ENCODE assay signal across 1 cellular context in the genomic region with DNA sequence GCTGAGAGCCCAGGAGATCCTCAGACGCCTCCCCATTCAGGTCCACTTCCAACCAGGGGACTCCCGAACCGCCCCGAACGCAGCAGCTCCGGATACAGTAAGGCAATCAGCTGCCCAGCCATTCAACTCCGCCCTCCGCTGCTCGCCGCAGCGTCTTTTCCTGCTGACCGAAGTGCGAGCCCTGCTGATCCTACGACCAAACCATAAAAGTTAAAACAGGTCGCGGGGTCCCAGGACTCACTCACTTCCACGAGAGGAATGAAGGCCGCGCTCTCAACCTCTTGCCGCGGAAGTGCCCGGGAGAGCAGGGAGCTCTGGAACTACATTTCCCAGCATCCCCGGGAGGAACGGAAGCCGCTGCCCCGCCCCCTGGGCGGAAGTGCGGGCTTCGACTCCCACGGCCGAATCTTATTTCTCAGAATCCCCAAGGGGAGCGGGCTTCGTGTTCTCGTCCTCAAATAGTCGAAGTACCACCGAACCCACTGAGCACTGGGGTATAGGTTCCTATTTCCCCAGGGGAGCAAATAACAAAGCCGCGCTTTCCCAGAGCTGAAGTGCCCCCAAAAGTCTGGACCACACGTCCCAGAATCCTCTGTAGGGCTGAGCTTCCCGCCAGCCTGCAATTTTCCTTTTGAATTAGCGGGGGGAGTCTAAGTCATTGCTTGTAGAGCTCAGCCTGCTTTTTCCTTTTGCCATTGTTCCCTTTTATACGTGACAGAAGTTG.
A peak's percentile ranks its signal among the peaks of the same experiment; 100 is the strongest.
TF ChIP-seq lines count a peak whose summit lies in the region.

Gene ZNF45 (minus strand): TSS at position 298 of the 724 bp plus-strand sequence. CDS start 13,097 bp downstream, outside the sequence.

TF ChIP-seq in GM12878, 131 proteins besides CTCF, POLR2A, EP300 and RAD21 (continued from another document and continues in another):
- TF ChIP-seq CEBPZ (IDR thresholded peaks at IDR 0.05; ENCODE audit: low read depth, low read length) (no peak), PAX5 (IDR thresholded peaks at IDR 0.05; ENCODE audit: borderline replicate concordance, low read depth, low read length) (no peak), ATF2 (IDR thresholded peaks at IDR 0.05; ENCODE audit: low read length) (no peak), HCFC1 (IDR thresholded peaks at IDR 0.05; ENCODE audit: low read length) (peak; percentile 94), SRF (IDR thresholded peaks at IDR 0.05; ENCODE audit: low read depth in 2 of 2, low read length in 2 of 2) (0 out of 4 replicates have a peak, but pooled peaks of 1 of the 2 experiments have one; percentile 8), TCF7 (IDR thresholded peaks at IDR 0.05; ENCODE audit: borderline replicate concordance) (no peak), FOXK2 (IDR thresholded peaks at IDR 0.05) (no peak), EZH2 (IDR thresholded peaks at IDR 0.05; ENCODE audit: borderline replicate concordance, control insufficient read depth, low read depth, low read length) (no peak), HDGF (IDR thresholded peaks at IDR 0.05) (0 out of 2 replicates have a peak, but pooled peaks have one; percentile 46), CREM (IDR thresholded peaks at IDR 0.05; ENCODE audit: low read depth) (peak; percentile 63), ZNF207 (IDR thresholded peaks at IDR 0.05; ENCODE audit: borderline replicate concordance) (0 out of 2 replicates have a peak, but pooled peaks have one; percentile 70), NR2C1 (IDR thresholded peaks at IDR 0.05) (peak; percentile 63), ZBTB33 (IDR thresholded peaks at IDR 0.05) (no peak), POLR2AphosphoS5 (IDR thresholded peaks at IDR 0.05; ENCODE audit: low read length) (peak; percentile 77; the same call in 1 of the 2 replicates), E4F1 (IDR thresholded peaks at IDR 0.05; ENCODE audit: borderline replicate concordance, partially characterized antibody) (peak; percentile 24), NKRF (conservative IDR thresholded peaks at IDR 0.05) (peak; percentile 68), MEF2A (IDR thresholded peaks at IDR 0.05; ENCODE audit: insufficient read depth, low read depth, low read length) (no peak), ZBED1 (IDR thresholded peaks at IDR 0.05; ENCODE audit: borderline replicate concordance) (no peak), RCOR1 (conservative IDR thresholded peaks at IDR 0.05; ENCODE audit: low read depth, low read length) (no peak), USF1 (IDR thresholded peaks at IDR 0.05; ENCODE audit: borderline replicate concordance, extremely low read length, insufficient read depth, low read depth, low read length) (no peak), NFIC (IDR thresholded peaks at IDR 0.05; ENCODE audit: low read depth, low read length) (no peak), SMARCA5 (IDR thresholded peaks at IDR 0.05) (peak; percentile 62; the same call in 1 of the 2 replicates), ZBTB4 (CRISPR knock-in tag; IDR thresholded peaks at IDR 0.05) (no peak), BHLHE40 (IDR thresholded peaks at IDR 0.05; ENCODE audit: borderline replicate concordance in 1 of 2, low read depth in 2 of 2, low read length in 1 of 2) (no peak; a peak in 1 of 4 replicates), GABPA (IDR thresholded peaks at IDR 0.05; ENCODE audit: low read depth) (peak; percentile 97), SMAD1 (IDR thresholded peaks at IDR 0.05; ENCODE audit: low read depth, partially characterized antibody) (no peak), YBX1 (IDR thresholded peaks at IDR 0.05) (no peak), SPI1 (IDR thresholded peaks at IDR 0.05; ENCODE audit: borderline replicate concordance, insufficient read depth, low read depth, low read length) (peak; percentile 76)
- TF ChIP-seq, protein P1, sequence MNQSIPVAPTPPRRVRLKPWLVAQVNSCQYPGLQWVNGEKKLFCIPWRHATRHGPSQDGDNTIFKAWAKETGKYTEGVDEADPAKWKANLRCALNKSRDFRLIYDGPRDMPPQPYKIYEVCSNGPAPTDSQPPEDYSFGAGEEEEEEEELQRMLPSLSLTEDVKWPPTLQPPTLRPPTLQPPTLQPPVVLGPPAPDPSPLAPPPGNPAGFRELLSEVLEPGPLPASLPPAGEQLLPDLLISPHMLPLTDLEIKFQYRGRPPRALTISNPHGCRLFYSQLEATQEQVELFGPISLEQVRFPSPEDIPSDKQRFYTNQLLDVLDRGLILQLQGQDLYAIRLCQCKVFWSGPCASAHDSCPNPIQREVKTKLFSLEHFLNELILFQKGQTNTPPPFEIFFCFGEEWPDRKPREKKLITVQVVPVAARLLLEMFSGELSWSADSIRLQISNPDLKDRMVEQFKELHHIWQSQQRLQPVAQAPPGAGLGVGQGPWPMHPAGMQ (IDR thresholded peaks at IDR 0.05; ENCODE audit: borderline replicate concordance) = no peak
- TF ChIP-seq, protein P2, sequence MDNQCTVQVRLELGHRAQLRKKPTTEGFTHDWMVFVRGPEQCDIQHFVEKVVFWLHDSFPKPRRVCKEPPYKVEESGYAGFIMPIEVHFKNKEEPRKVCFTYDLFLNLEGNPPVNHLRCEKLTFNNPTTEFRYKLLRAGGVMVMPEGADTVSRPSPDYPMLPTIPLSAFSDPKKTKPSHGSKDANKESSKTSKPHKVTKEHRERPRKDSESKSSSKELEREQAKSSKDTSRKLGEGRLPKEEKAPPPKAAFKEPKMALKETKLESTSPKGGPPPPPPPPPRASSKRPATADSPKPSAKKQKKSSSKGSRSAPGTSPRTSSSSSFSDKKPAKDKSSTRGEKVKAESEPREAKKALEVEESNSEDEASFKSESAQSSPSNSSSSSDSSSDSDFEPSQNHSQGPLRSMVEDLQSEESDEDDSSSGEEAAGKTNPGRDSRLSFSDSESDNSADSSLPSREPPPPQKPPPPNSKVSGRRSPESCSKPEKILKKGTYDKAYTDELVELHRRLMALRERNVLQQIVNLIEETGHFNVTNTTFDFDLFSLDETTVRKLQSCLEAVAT (IDR thresholded peaks at IDR 0.05) = 0 out of 2 replicates have a peak, but pooled peaks have one; percentile 49
